ENCODE assay signal across 29 cellular contexts in the genomic region with DNA sequence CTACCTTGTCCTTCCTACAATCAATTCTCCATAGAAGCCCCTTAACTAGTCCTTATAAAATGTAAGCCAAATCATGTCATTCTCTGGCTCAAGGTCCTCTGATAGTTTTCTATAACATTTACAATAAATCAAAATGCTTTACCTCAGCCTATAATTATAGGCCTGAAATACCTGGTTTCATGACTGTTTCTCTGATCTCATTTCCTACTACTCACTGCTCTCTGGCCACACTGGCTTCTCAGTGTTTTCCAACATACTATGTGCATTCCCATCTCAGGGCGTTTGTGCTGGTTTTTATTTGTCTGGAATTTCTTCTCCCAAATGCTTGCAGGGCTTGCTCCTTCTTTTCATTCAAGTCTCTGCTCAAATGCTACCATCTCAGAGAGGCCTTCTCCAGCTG.
"Had no signal": no experiment of that assay in that cellular context is flagged by ENCODE, and none has a peak within 500 bp of the region (broad histone marks: within the 10 kb centered on the region; RNA-seq: fewer than 3 reads in every experiment).

No MANE protein-coding gene starts in this region.

- H3K27me3 ChIP-seq: brain microvascular endothelial cell, esophagus squamous epithelium, gastroesophageal sphincter, heart right ventricle had no signal

- H3K36me3 ChIP-seq: brain microvascular endothelial cell, esophagus squamous epithelium, gastroesophageal sphincter, heart right ventricle had no signal

- H3K4me1 Mint-ChIP-seq: activated CD4-positive, alpha-beta memory T cell treated with anti-CD3 and anti-CD28 coated beads, Interleukin-2, amount 10 ng/mL, durations not matched to agents 7 days and 5 days; activated CD4-positive, alpha-beta T cell treated with anti-CD3 and anti-CD28 coated beads for 36 hours; activated CD4-positive, alpha-beta T cell treated with anti-CD3 and anti-CD28 coated beads, Interleukin-2, amount 10 ng/mL, durations not matched to agents 24 days and 14 days; activated T-helper 17 cell treated with anti-CD3 and anti-CD28 coated beads, Interleukin-2, amount 50 U/mL, for 72 hours; central memory CD8-positive, alpha-beta T cell had no signal

- H3K27ac Mint-ChIP-seq: activated CD4-positive, alpha-beta memory T cell treated with anti-CD3 and anti-CD28 coated beads, Interleukin-2, amount 10 ng/mL, durations not matched to agents 7 days and 5 days; activated CD4-positive, alpha-beta T cell treated with anti-CD3 and anti-CD28 coated beads for 36 hours; activated CD4-positive, alpha-beta T cell treated with anti-CD3 and anti-CD28 coated beads, Interleukin-2, amount 10 ng/mL, durations not matched to agents 24 days and 14 days; activated naive CD8-positive, alpha-beta T cell; activated T-cell treated with anti-CD3 and anti-CD28 coated beads, Interleukin-2, amount 50 U/mL, for 24 hours; activated T-helper 17 cell treated with anti-CD3 and anti-CD28 coated beads, Interleukin-2, amount 50 U/mL, for 72 hours; dendritic cell treated with granulocyte-macrophage colony-stimulating factor and Interleukin-4, amounts not matched to agents 40 ng/mL and 50 ng/mL, for 4 days; effector memory CD8-positive, alpha-beta T cell had no signal

- ATAC-seq: activated CD4-positive, alpha-beta T cell treated with anti-CD3 and anti-CD28 coated beads for 36 hours; activated T-helper 17 cell treated with anti-CD3 and anti-CD28 coated beads, Interleukin-2, amount 50 U/mL, for 72 hours; effector memory CD8-positive, alpha-beta T cell; gastroesophageal sphincter; heart right ventricle had no signal

- H3K27me3 Mint-ChIP-seq: activated CD4-positive, alpha-beta memory T cell treated with anti-CD3 and anti-CD28 coated beads, Interleukin-2, amount 10 ng/mL, durations not matched to agents 7 days and 5 days; activated CD4-positive, alpha-beta T cell treated with anti-CD3 and anti-CD28 coated beads for 36 hours; activated naive CD8-positive, alpha-beta T cell; activated T-cell treated with anti-CD3 and anti-CD28 coated beads, Interleukin-2, amount 50 U/mL, for 24 hours; activated T-helper 17 cell treated with anti-CD3 and anti-CD28 coated beads, Interleukin-2, amount 50 U/mL, for 72 hours; central memory CD8-positive, alpha-beta T cell; dendritic cell treated with granulocyte-macrophage colony-stimulating factor and Interleukin-4, amounts not matched to agents 40 ng/mL and 50 ng/mL, for 4 days; effector memory CD8-positive, alpha-beta T cell had no signal

- H3K4me3 ChIP-seq: coronary artery, esophagus squamous epithelium, gastroesophageal sphincter, heart right ventricle had no signal

- DNase-seq: activated CD4-positive, alpha-beta memory T cell treated with anti-CD3 and anti-CD28 coated beads, Interleukin-2, amount 10 ng/mL, durations not matched to agents 7 days and 5 days; activated CD4-positive, alpha-beta T cell treated with anti-CD3 and anti-CD28 coated beads for 36 hours; activated CD4-positive, alpha-beta T cell treated with anti-CD3 and anti-CD28 coated beads, Interleukin-2, amount 10 ng/mL, durations not matched to agents 24 days and 14 days; activated CD4-positive, alpha-beta T cell treated with anti-CD3 and anti-CD28 coated beads, Interleukin-2, amount 50 U/mL, for 4 hours; activated CD4-positive, CD25-positive, alpha-beta regulatory T cell; activated CD4-positive, CD25-positive, alpha-beta regulatory T cell treated with anti-CD3 and anti-CD28 coated beads, Interleukin-2, amount 50 U/mL, for 72 hours; activated CD8-positive, alpha-beta memory T cell treated with anti-CD3 and anti-CD28 coated beads, Interleukin-2, amount 50 U/mL, for 48 hours; activated effector memory CD4-positive, alpha-beta T cell treated with Interleukin-2 at 50 U/mL for 16 hours; activated gamma-delta T cell treated with Interleukin-2 at 50 U/mL for 16 hours; activated naive CD4-positive, alpha-beta T cell treated with anti-CD3 and anti-CD28 coated beads, Interleukin-2, amount 50 U/mL, for 16 hours; activated naive CD4-positive, alpha-beta T cell treated with Interleukin-2 at 50 U/mL for 16 hours; activated T-cell treated with anti-CD3 and anti-CD28 coated beads for 4 hours; activated T-cell treated with anti-CD3 and anti-CD28 coated beads, Interleukin-2, amount 50 U/mL, for 24 hours; amniotic stem cell; anterior cingulate cortex; brain microvascular endothelial cell; effector CD4-positive, alpha-beta T cell; effector memory CD8-positive, alpha-beta T cell; esophagus squamous epithelium; foreskin melanocyte; heart right ventricle; T-helper 2 cell had no signal

- H3K9me3 ChIP-seq: gastroesophageal sphincter had no signal

- H3K4me3 Mint-ChIP-seq: activated CD4-positive, alpha-beta memory T cell treated with anti-CD3 and anti-CD28 coated beads, Interleukin-2, amount 10 ng/mL, durations not matched to agents 7 days and 5 days; activated CD4-positive, alpha-beta T cell treated with anti-CD3 and anti-CD28 coated beads for 36 hours; activated CD4-positive, alpha-beta T cell treated with anti-CD3 and anti-CD28 coated beads, Interleukin-2, amount 10 ng/mL, durations not matched to agents 24 days and 14 days; activated naive CD8-positive, alpha-beta T cell; activated T-cell treated with anti-CD3 and anti-CD28 coated beads, Interleukin-2, amount 50 U/mL, for 24 hours; activated T-helper 17 cell treated with anti-CD3 and anti-CD28 coated beads, Interleukin-2, amount 50 U/mL, for 72 hours; central memory CD8-positive, alpha-beta T cell; dendritic cell treated with granulocyte-macrophage colony-stimulating factor and Interleukin-4, amounts not matched to agents 40 ng/mL and 50 ng/mL, for 4 days; effector memory CD8-positive, alpha-beta T cell had no signal

- H3K36me3 Mint-ChIP-seq: activated naive CD8-positive, alpha-beta T cell had no signal

- H3K27ac ChIP-seq: brain microvascular endothelial cell, coronary artery, epithelial cell of prostate, esophagus squamous epithelium, gastroesophageal sphincter, heart right ventricle had no signal

- H3K9me3 Mint-ChIP-seq: activated CD4-positive, alpha-beta memory T cell treated with anti-CD3 and anti-CD28 coated beads, Interleukin-2, amount 10 ng/mL, durations not matched to agents 7 days and 5 days; activated T-cell treated with anti-CD3 and anti-CD28 coated beads, Interleukin-2, amount 50 U/mL, for 24 hours; activated T-helper 17 cell treated with anti-CD3 and anti-CD28 coated beads, Interleukin-2, amount 50 U/mL, for 72 hours; central memory CD8-positive, alpha-beta T cell; dendritic cell treated with granulocyte-macrophage colony-stimulating factor and Interleukin-4, amounts not matched to agents 40 ng/mL and 50 ng/mL, for 4 days; effector memory CD8-positive, alpha-beta T cell had no signal
